Comparison of ENCODE assay signal across 21 cellular contexts in the genomic region with DNA sequence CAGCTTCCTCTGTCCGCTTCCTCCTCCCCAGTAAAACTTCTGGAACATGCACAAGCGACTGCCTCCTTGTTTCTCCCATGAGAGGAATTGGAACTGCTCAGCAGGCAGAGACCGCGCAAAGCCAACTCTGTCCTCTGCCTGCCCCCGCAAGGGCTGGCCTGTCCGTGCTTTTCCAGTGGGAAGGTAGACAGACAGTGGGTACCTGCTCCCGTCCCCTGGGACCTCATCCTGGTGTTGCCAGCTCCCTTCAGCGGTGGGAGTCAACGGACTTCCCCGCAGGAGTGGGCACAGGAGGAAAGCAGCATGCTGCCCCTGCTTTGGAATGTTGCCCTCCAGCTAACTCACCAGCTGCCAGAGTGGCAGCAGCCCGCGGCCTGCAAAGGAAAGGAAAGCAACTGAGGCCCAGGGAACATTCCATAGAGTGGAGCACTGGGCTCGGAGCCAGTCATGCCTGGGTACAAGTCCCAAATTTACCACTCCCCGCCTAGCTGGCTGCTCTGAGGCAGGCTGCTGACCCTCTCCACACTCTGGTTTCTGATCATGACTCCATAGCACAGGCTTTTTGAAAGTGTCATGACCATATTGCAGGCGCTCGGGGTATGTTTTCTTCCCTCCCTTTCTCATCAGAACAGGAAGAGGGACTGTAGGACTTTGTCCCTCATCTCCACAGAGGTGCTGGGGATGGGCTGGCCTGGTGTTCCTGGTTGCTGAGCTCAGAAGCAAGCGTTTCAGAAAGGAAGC.
DNase-seq lines count a peak whose midpoint lies in the region; ATAC-seq and TF ChIP-seq lines count a peak whose summit lies in the region.
"Had no signal": no experiment of that assay in that cellular context is flagged by ENCODE, and none has a peak within 500 bp of the region (broad histone marks: within the 10 kb centered on the region; RNA-seq: fewer than 3 reads in every experiment).

No MANE protein-coding gene starts in this region.

- no peaks in the 10 kb centered on the region for H3K27me3 ChIP-seq in left ventricle myocardium inferior (ENCODE audit: low read depth)
- peaks cover 0 to 56% (median 0%) of the 10 kb centered on the region in 3 experiments for H3K27me3 ChIP-seq in neuronal stem cell (ENCODE audit: control insufficient read depth in 3 of 3, insufficient read depth in 3 of 3, low read depth in 1 of 3, low read length in 3 of 3)
- H3K27me3 ChIP-seq in GM23338 (ENCODE audit: insufficient read depth) = no peaks in the 10 kb centered on the region
- H3K27me3 ChIP-seq: upper lobe of right lung had no signal

- H3K36me3 Mint-ChIP-seq in brain = no peaks in the 10 kb centered on the region
- no peaks in the 10 kb centered on the region for H3K36me3 Mint-ChIP-seq in GM23338 (ENCODE audit: low read depth)
- H3K36me3 Mint-ChIP-seq: activated CD4-positive, alpha-beta memory T cell treated with anti-CD3 and anti-CD28 coated beads for 36 hours had no signal

- H2AK5ac ChIP-seq in neuronal stem cell (ENCODE audit: low read depth, low read length) = peak overlapping the region; percentile 64

- no peak for ATAC-seq in GM23338
- ATAC-seq: upper lobe of right lung had no signal

- H3K4me3 Mint-ChIP-seq in brain (no peak overlapping the region), GM23338 (no peak overlapping the region)
- H3K4me3 Mint-ChIP-seq: activated CD4-positive, alpha-beta memory T cell treated with anti-CD3 and anti-CD28 coated beads for 36 hours; activated naive CD4-positive, alpha-beta T cell treated with anti-CD3 and anti-CD28 coated beads, Interleukin-2, amount 50 U/mL, for 24 hours; CD8-positive, alpha-beta memory T cell; T-helper 1 cell treated with Interleukin-12 subunit alpha and Interleukin-12 subunit beta and Interleukin-4 antibody, amounts not matched to agents 30 μg/mL and 1 μg/mL, for 36 hours had no signal

- peaks cover 35% of the 10 kb centered on the region for H3K4me1 ChIP-seq in left ventricle myocardium inferior
- H3K4me1 ChIP-seq in neuronal stem cell (ENCODE audit: control insufficient read depth in 2 of 2, insufficient read depth in 1 of 2, low read depth in 1 of 2, low read length in 2 of 2) = peaks cover 0 to 16% of the 10 kb centered on the region in 2 donors
- H3K4me1 ChIP-seq in GM23338 (ENCODE audit: insufficient read depth) = no peaks in the 10 kb centered on the region
- H3K4me1 ChIP-seq: upper lobe of right lung had no signal

- no peaks in the 10 kb centered on the region for H3K9me3 ChIP-seq in left ventricle myocardium inferior (replicated peaks)
- H3K9me3 ChIP-seq in neuronal stem cell (replicated peaks in 1 of 2; ENCODE audit: control insufficient read depth in 2 of 2, insufficient read depth in 1 of 2, low read depth in 1 of 2, low read length in 2 of 2) = no peaks in the 10 kb centered on the region
- H3K9me3 ChIP-seq: upper lobe of right lung had no signal

- peak overlapping the region in 4 of 5 experiments; percentile 55 to 84 (median 68) for H3K27ac Mint-ChIP-seq in brain
- no peak overlapping the region for H3K27ac Mint-ChIP-seq in GM23338
- H3K27ac Mint-ChIP-seq: activated CD4-positive, alpha-beta memory T cell treated with anti-CD3 and anti-CD28 coated beads for 36 hours; activated naive CD4-positive, alpha-beta T cell treated with anti-CD3 and anti-CD28 coated beads, Interleukin-2, amount 50 U/mL, for 24 hours; T-helper 1 cell treated with Interleukin-12 subunit alpha and Interleukin-12 subunit beta and Interleukin-4 antibody, amounts not matched to agents 30 μg/mL and 1 μg/mL, for 36 hours had no signal

- no peak overlapping the region for H3K23ac ChIP-seq in neuronal stem cell (ENCODE audit: low read depth, low read length, poor library complexity)

- no peaks in the 10 kb centered on the region for H3F3A ChIP-seq in GM23338 (replicated peaks; ENCODE audit: low read depth)

- no peak overlapping the region for H4K91ac ChIP-seq in neuronal stem cell (ENCODE audit: low read depth, low read length, poor library complexity)

- intact Hi-C loops in left ventricle myocardium inferior (cut with micrococcal nuclease) = no loop called here

- H4K20me1 ChIP-seq in GM23338 (replicated peaks; ENCODE audit: insufficient read depth) = no peaks in the 10 kb centered on the region

- H3K4me3 ChIP-seq in left ventricle myocardium inferior (no peak overlapping the region), neuronal stem cell (ENCODE audit: low read length in 2 of 2) (no peak overlapping the region), GM23338 (no peak overlapping the region)
- H3K4me3 ChIP-seq: GM23248, upper lobe of right lung had no signal

- peak overlapping the region; percentile 27 for H4K8ac ChIP-seq in neuronal stem cell (ENCODE audit: low read depth, low read length)

- no peaks in the 10 kb centered on the region for H3K79me1 ChIP-seq in neuronal stem cell (ENCODE audit: low read depth, low read length)

- H3K18ac ChIP-seq in neuronal stem cell (ENCODE audit: low read length) = peak overlapping the region; percentile 29

- no CpG with 5 or more reads among the region's 17 CpGs for WGBS in neuronal stem cell (ENCODE audit: extremely low coverage in 2 of 2, insufficient read length in 2 of 2, insufficient replicate concordance in 1 of 2), 2 donors

- H3K9ac ChIP-seq in neuronal stem cell (ENCODE audit: low read depth, low read length, poor library complexity) = no peak overlapping the region
- H3K9ac ChIP-seq: GM23248 had no signal

- H3K79me2 ChIP-seq in GM23338 (replicated peaks; ENCODE audit: insufficient read depth) = no peaks in the 10 kb centered on the region

- H2BK15ac ChIP-seq in neuronal stem cell (ENCODE audit: low read length) = no peak overlapping the region

- peak overlapping the region; percentile 83 for H3K27ac ChIP-seq in left ventricle myocardium inferior (replicated peaks)
- H3K27ac ChIP-seq in neuronal stem cell (replicated peaks; ENCODE audit: low read length) = no peak overlapping the region
- peak overlapping the region; percentile 90 for H3K27ac ChIP-seq in substantia nigra (ENCODE audit: low read depth, low read length, poor library complexity, severe bottlenecking)
- no peak overlapping the region for H3K27ac ChIP-seq in GM23338 (ENCODE audit: low read depth)
- H3K27ac ChIP-seq: GM23248, upper lobe of right lung, WERI-Rb-1 had no signal

- H3K9me3 Mint-ChIP-seq in brain (no peaks in the 10 kb centered on the region), GM23338 (no peaks in the 10 kb centered on the region)
- H3K9me3 Mint-ChIP-seq: activated CD4-positive, alpha-beta memory T cell treated with anti-CD3 and anti-CD28 coated beads for 36 hours; activated naive CD4-positive, alpha-beta T cell treated with anti-CD3 and anti-CD28 coated beads, Interleukin-2, amount 50 U/mL, for 24 hours; CD8-positive, alpha-beta memory T cell; T-helper 1 cell treated with Interleukin-12 subunit alpha and Interleukin-12 subunit beta and Interleukin-4 antibody, amounts not matched to agents 30 μg/mL and 1 μg/mL, for 36 hours had no signal

- no peak overlapping the region for H3K4ac ChIP-seq in neuronal stem cell (ENCODE audit: low read length)

- H3K27me3 Mint-ChIP-seq in brain (peaks cover 3% of the 10 kb centered on the region), GM23338 (ENCODE audit: insufficient read depth, low read depth, poor library complexity) (peaks cover 18% of the 10 kb centered on the region)
- H3K27me3 Mint-ChIP-seq: activated CD4-positive, alpha-beta memory T cell treated with anti-CD3 and anti-CD28 coated beads for 36 hours; activated naive CD4-positive, alpha-beta T cell treated with anti-CD3 and anti-CD28 coated beads, Interleukin-2, amount 50 U/mL, for 24 hours; CD8-positive, alpha-beta memory T cell had no signal

- H3K4me2 ChIP-seq in neuronal stem cell (ENCODE audit: insufficient read depth, low read length, poor library complexity, severe bottlenecking) (no peak overlapping the region), GM23338 (no peak overlapping the region)

- no peaks in the 10 kb centered on the region for H3K9me2 ChIP-seq in GM23338 (ENCODE audit: insufficient read depth)

- H3K4me1 Mint-ChIP-seq in brain = peaks cover 29% of the 10 kb centered on the region
- H3K4me1 Mint-ChIP-seq in GM23338 = 0 out of 3 replicates have a peak, but pooled peaks cover 9% of the 10 kb centered on the region
- H3K4me1 Mint-ChIP-seq: activated naive CD4-positive, alpha-beta T cell treated with anti-CD3 and anti-CD28 coated beads, Interleukin-2, amount 50 U/mL, for 24 hours; CD8-positive, alpha-beta memory T cell had no signal

- H2BK5ac ChIP-seq in neuronal stem cell (ENCODE audit: low read length) = no peak overlapping the region

- no peak for TF ChIP-seq CTCF in brain (conservative IDR thresholded peaks at IDR 0.05)
- no peak for TF ChIP-seq CTCF in left ventricle myocardium inferior (IDR thresholded peaks at IDR 0.05; ENCODE audit: borderline replicate concordance)
- TF ChIP-seq CTCF in GM23338 (conservative IDR thresholded peaks at IDR 0.05; ENCODE audit: low read depth in 2 of 2) = no peak

- peak overlapping the region; percentile 61 for H2BK12ac ChIP-seq in neuronal stem cell (ENCODE audit: low read length)

- peak overlapping the region; percentile 32 for H3K14ac ChIP-seq in neuronal stem cell (ENCODE audit: low read length)

- DNase-seq in left ventricle myocardium inferior = no peak
- DNase-seq in neuronal stem cell (ENCODE audit: low spot score) = no peak
- DNase-seq in substantia nigra (lab: John Stamatoyannopoulos, UW) = peak in 28 of 49 donors; percentile 10 to 70 (median 34)
- no peak for DNase-seq in hepatic stellate cell (ENCODE audit: low spot score)
- DNase-seq in NCI-H345 treated with DMSO at 0.1 percent for 48 hours (lab: John Stamatoyannopoulos, UW; ENCODE audit: unreplicated experiment) = no peak
- no peak for DNase-seq in GM23338 (ENCODE audit: low spot score)
- no peak for DNase-seq in occipital lobe (lab: John Stamatoyannopoulos, UW)
- DNase-seq: activated CD4-positive, alpha-beta memory T cell treated with anti-CD3 and anti-CD28 coated beads for 36 hours; CD8-positive, alpha-beta memory T cell; erythroblast; GM23248; Kasumi-1; mesenchymal stem cell; NCI-H1105 treated with DMSO at 0.1 percent for 48 hours; NCI-H2107; NCI-H526; upper lobe of right lung; WERI-Rb-1 had no signal

- H2AFZ ChIP-seq in neuronal stem cell (ENCODE audit: low read length) (no peak overlapping the region), GM23338 (no peak overlapping the region)
- H2AFZ ChIP-seq: GM23248 had no signal

- H3K36me3 ChIP-seq in left ventricle myocardium inferior (no peaks in the 10 kb centered on the region), neuronal stem cell (replicated peaks in 1 of 2; ENCODE audit: control insufficient read depth in 2 of 2, insufficient read depth in 2 of 2, low read length in 2 of 2) (no peaks in the 10 kb centered on the region), GM23338 (ENCODE audit: insufficient read depth) (no peaks in the 10 kb centered on the region)
- H3K36me3 ChIP-seq: upper lobe of right lung, WERI-Rb-1 had no signal

- no peak overlapping the region for H2BK120ac ChIP-seq in neuronal stem cell (ENCODE audit: low read depth, low read length)

TF ChIP-seq in GM23338, 12 proteins besides CTCF, POLR2A, EP300 and RAD21:
- TF ChIP-seq EZH2phosphoT487 (IDR thresholded peaks at IDR 0.05; ENCODE audit: unreplicated experiment) = no peak
- TF ChIP-seq EZH2 (IDR thresholded peaks at IDR 0.05; ENCODE audit: low read depth, unreplicated experiment) = no peak
- TF ChIP-seq NANOG (IDR thresholded peaks at IDR 0.05; ENCODE audit: borderline replicate concordance) = no peak
TF ChIP-seq in GM23338: peak in this region for 0.

Comparison
In these comparisons a context has a peak if more than half of its experiments do, and no peak if none do; other contexts are left out.
1. DNase-seq: peak in substantia nigra (28 of 49); none in left ventricle myocardium inferior (single experiment), neuronal stem cell (single experiment), hepatic stellate cell (single experiment), NCI-H345 treated with DMSO at 0.1 percent for 48 hours (single experiment), GM23338 (single experiment) and occipital lobe (single experiment).
2. H3K27ac ChIP-seq: peak in left ventricle myocardium inferior (single experiment) and substantia nigra (single experiment); none in neuronal stem cell (single experiment) and GM23338 (single experiment).